1 cellular context compared by ENCODE assay signal in the genomic region with DNA sequence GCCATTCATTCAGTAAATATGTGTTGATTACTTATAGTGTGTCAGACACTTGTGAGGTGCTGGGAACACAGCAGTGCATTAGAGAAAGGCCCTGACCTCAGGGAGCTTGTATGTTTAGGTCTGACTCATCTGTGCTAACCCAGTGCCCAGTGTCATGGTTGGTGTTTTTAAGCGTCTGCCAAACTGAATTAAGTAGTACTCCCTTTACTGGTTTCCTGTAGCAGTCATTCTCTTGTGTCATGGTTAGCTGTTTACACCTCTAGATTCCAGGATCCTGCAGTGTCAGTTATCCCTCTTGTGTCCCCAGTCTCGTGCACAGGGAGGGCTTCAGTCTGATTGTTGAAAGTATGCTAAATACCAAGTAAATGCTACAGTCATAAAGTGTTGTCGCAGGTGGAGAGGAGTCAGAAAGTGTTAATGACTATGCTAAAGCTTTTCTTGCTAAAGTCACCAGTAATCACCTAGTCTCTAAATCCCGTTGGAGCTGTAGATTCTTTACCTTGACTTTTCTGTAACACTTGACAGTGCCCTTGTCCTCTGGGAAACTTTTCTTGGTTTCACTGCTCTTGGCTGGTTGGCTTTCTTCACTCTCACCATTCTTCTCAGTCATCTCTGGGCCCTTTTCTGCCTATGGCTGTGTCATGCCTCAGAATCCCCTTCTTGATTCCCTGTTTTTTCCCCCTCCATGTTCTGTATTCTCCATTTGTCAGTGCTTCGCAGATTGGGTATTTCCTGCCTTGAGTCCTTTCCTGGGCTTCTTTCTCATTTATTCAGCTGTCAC.
TF ChIP-seq lines count a peak whose summit lies in the region.

No MANE protein-coding gene starts in this region.

TF ChIP-seq in K562, 482 proteins besides CTCF, POLR2A, EP300 and RAD21:
- TF ChIP-seq OTX1 (CRISPR knock-in tag; IDR thresholded peaks at IDR 0.05): no peak
- no peak for TF ChIP-seq NFE2L1 (tag; IDR thresholded peaks at IDR 0.05; ENCODE audit: borderline replicate concordance, low read depth)
- TF ChIP-seq, protein P1, sequence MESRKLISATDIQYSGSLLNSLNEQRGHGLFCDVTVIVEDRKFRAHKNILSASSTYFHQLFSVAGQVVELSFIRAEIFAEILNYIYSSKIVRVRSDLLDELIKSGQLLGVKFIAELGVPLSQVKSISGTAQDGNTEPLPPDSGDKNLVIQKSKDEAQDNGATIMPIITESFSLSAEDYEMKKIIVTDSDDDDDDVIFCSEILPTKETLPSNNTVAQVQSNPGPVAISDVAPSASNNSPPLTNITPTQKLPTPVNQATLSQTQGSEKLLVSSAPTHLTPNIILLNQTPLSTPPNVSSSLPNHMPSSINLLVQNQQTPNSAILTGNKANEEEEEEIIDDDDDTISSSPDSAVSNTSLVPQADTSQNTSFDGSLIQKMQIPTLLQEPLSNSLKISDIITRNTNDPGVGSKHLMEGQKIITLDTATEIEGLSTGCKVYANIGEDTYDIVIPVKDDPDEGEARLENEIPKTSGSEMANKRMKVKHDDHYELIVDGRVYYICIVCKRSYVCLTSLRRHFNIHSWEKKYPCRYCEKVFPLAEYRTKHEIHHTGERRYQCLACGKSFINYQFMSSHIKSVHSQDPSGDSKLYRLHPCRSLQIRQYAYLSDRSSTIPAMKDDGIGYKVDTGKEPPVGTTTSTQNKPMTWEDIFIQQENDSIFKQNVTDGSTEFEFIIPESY (CRISPR knock-in tag; IDR thresholded peaks at IDR 0.05): no peak
- 0 out of 3 replicates have a peak, but pooled peaks of 1 of the 2 experiments have one; percentile 30 for TF ChIP-seq CBX3 (IDR thresholded peaks at IDR 0.05; ENCODE audit: borderline replicate concordance in 1 of 2, low read length in 2 of 2)
- TF ChIP-seq TRIM24 (IDR thresholded peaks at IDR 0.05): peak in 1 of 2 experiments; percentile 69; a peak in 2 of 4 replicates
- TF ChIP-seq ZC3H11A (IDR thresholded peaks at IDR 0.05; ENCODE audit: low read depth, low read length): no peak
- TF ChIP-seq ZNF316 (IDR thresholded peaks at IDR 0.05): peak; percentile 70
- no peak for TF ChIP-seq ZNF239 (CRISPR knock-in tag; IDR thresholded peaks at IDR 0.05)
- no peak for TF ChIP-seq ZKSCAN8 (CRISPR knock-in tag; IDR thresholded peaks at IDR 0.05)
- TF ChIP-seq, protein P2, sequence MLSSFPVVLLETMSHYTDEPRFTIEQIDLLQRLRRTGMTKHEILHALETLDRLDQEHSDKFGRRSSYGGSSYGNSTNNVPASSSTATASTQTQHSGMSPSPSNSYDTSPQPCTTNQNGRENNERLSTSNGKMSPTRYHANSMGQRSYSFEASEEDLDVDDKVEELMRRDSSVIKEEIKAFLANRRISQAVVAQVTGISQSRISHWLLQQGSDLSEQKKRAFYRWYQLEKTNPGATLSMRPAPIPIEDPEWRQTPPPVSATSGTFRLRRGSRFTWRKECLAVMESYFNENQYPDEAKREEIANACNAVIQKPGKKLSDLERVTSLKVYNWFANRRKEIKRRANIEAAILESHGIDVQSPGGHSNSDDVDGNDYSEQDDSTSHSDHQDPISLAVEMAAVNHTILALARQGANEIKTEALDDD (IDR thresholded peaks at IDR 0.05): 0 out of 2 replicates have a peak, but pooled peaks have one; percentile 21
- TF ChIP-seq BHLHE40 (IDR thresholded peaks at IDR 0.05; ENCODE audit: low read length): 0 out of 2 replicates have a peak, but pooled peaks have one; percentile 3
- TF ChIP-seq, protein P3, sequence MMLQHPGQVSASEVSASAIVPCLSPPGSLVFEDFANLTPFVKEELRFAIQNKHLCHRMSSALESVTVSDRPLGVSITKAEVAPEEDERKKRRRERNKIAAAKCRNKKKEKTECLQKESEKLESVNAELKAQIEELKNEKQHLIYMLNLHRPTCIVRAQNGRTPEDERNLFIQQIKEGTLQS (IDR thresholded peaks at IDR 0.05): peak; percentile 31; the same call in 1 of the 2 replicates
- TF ChIP-seq, protein P3 (CRISPR knock-in tag; conservative IDR thresholded peaks at IDR 0.05): no peak
- no peak for TF ChIP-seq KDM4B (IDR thresholded peaks at IDR 0.05; ENCODE audit: borderline replicate concordance in 2 of 2, low read depth in 1 of 2)
